ENCODE assay signal across 1 cellular context in the genomic region with DNA sequence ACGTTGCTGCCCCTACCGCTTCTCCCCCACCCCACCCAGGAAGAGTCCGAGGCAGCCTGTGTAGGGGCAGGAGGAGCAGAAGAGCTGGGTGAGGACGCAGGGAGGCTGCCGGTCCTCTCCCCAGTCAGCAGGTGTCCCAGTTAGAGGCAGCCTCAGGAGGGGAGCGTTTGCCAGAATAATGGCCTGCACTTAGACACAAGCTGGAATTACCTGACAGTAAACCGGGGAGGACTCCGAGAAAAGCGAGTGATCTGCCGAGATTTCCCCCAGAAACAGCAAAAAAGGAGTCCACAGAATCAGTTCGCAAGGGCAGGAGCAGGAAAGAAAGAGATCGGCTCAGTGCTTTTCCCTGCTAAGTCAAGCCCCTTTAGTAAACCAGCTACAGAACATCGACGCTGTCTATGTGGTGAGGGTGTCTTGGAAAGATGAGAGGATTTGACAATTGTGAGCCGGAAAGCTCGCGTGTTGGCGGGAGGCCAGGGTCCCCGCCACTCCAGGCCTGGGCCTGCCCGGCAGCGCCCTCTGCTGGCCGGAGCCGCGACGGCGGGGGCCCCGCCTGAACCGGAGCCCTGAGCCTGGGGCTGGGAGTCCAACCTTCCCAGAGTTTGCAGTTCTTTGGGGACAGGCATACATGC.
TF ChIP-seq lines count a peak whose summit lies in the region.

No MANE protein-coding gene starts in this region.

TF ChIP-seq in HepG2, 621 proteins besides CTCF, POLR2A, EP300 and RAD21 (continued from another document and continues in another):
- TF ChIP-seq, protein P1, sequence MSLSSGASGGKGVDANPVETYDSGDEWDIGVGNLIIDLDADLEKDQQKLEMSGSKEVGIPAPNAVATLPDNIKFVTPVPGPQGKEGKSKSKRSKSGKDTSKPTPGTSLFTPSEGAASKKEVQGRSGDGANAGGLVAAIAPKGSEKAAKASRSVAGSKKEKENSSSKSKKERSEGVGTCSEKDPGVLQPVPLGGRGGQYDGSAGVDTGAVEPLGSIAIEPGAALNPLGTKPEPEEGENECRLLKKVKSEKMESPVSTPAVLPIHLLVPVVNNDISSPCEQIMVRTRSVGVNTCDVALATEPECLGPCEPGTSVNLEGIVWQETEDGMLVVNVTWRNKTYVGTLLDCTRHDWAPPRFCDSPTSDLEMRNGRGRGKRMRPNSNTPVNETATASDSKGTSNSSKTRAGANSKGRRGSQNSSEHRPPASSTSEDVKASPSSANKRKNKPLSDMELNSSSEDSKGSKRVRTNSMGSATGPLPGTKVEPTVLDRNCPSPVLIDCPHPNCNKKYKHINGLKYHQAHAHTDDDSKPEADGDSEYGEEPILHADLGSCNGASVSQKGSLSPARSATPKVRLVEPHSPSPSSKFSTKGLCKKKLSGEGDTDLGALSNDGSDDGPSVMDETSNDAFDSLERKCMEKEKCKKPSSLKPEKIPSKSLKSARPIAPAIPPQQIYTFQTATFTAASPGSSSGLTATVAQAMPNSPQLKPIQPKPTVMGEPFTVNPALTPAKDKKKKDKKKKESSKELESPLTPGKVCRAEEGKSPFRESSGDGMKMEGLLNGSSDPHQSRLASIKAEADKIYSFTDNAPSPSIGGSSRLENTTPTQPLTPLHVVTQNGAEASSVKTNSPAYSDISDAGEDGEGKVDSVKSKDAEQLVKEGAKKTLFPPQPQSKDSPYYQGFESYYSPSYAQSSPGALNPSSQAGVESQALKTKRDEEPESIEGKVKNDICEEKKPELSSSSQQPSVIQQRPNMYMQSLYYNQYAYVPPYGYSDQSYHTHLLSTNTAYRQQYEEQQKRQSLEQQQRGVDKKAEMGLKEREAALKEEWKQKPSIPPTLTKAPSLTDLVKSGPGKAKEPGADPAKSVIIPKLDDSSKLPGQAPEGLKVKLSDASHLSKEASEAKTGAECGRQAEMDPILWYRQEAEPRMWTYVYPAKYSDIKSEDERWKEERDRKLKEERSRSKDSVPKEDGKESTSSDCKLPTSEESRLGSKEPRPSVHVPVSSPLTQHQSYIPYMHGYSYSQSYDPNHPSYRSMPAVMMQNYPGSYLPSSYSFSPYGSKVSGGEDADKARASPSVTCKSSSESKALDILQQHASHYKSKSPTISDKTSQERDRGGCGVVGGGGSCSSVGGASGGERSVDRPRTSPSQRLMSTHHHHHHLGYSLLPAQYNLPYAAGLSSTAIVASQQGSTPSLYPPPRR (CRISPR knock-in tag; IDR thresholded peaks at IDR 0.05; ENCODE audit: borderline replicate concordance) = no peak
- TF ChIP-seq ZBTB20 (CRISPR knock-in tag; IDR thresholded peaks at IDR 0.05; ENCODE audit: borderline replicate concordance, low read depth) = no peak; the same call in 1 of the 2 replicates
- no peak for TF ChIP-seq ZNF597 (CRISPR knock-in tag; IDR thresholded peaks at IDR 0.05)
- TF ChIP-seq SSRP1 (CRISPR knock-in tag; IDR thresholded peaks at IDR 0.05) = no peak
- TF ChIP-seq RCOR2 (CRISPR knock-in tag; IDR thresholded peaks at IDR 0.05) = peak; percentile 52; the same call in 1 of the 2 replicates
- TF ChIP-seq CENPX (CRISPR knock-in tag; IDR thresholded peaks at IDR 0.05) = no peak
- TF ChIP-seq KDM5A (IDR thresholded peaks at IDR 0.05; ENCODE audit: borderline replicate concordance, low read length) = no peak
- TF ChIP-seq XRCC5 (optimal IDR thresholded peaks at IDR 0.05; ENCODE audit: low read length) = peak; percentile 90
- TF ChIP-seq NR3C1 (CRISPR knock-in tag; IDR thresholded peaks at IDR 0.05) = no peak
- 0 out of 2 replicates have a peak, but pooled peaks have one; percentile 57 for TF ChIP-seq ZNF547 (CRISPR knock-in tag; IDR thresholded peaks at IDR 0.05)
- no peak for TF ChIP-seq ZFP82 (CRISPR knock-in tag; IDR thresholded peaks at IDR 0.05; ENCODE audit: borderline replicate concordance)
- TF ChIP-seq MAFK (conservative IDR thresholded peaks at IDR 0.05 in 1 of 2, IDR thresholded peaks at IDR 0.05 in 1 of 2; ENCODE audit: low read length in 2 of 2) = no peak
- TF ChIP-seq ZNF142 (CRISPR knock-in tag; IDR thresholded peaks at IDR 0.05) = no peak
- TF ChIP-seq, protein P2, sequence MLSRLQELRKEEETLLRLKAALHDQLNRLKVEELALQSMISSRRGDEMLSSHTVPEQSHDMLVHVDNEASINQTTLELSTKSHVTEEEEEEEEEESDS (CRISPR knock-in tag; IDR thresholded peaks at IDR 0.05; ENCODE audit: borderline replicate concordance) = no peak
- TF ChIP-seq ZNF225 (CRISPR knock-in tag; IDR thresholded peaks at IDR 0.05) = no peak
- TF ChIP-seq, protein P3, sequence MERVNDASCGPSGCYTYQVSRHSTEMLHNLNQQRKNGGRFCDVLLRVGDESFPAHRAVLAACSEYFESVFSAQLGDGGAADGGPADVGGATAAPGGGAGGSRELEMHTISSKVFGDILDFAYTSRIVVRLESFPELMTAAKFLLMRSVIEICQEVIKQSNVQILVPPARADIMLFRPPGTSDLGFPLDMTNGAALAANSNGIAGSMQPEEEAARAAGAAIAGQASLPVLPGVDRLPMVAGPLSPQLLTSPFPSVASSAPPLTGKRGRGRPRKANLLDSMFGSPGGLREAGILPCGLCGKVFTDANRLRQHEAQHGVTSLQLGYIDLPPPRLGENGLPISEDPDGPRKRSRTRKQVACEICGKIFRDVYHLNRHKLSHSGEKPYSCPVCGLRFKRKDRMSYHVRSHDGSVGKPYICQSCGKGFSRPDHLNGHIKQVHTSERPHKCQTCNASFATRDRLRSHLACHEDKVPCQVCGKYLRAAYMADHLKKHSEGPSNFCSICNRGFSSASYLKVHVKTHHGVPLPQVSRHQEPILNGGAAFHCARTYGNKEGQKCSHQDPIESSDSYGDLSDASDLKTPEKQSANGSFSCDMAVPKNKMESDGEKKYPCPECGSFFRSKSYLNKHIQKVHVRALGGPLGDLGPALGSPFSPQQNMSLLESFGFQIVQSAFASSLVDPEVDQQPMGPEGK (CRISPR knock-in tag; IDR thresholded peaks at IDR 0.05) = peak; percentile 87
- no peak; the same call in 1 of the 2 replicates for TF ChIP-seq SP4 (CRISPR knock-in tag; IDR thresholded peaks at IDR 0.05)
- TF ChIP-seq CBX1 (IDR thresholded peaks at IDR 0.05; ENCODE audit: low read depth) = peak; percentile 16
- 0 out of 2 replicates have a peak, but pooled peaks have one; percentile 54 for TF ChIP-seq ATF7-NPFF (CRISPR knock-in tag; IDR thresholded peaks at IDR 0.05; ENCODE audit: low read depth)
- no peak for TF ChIP-seq ZNF616 (CRISPR knock-in tag; IDR thresholded peaks at IDR 0.05; ENCODE audit: low read depth)
- TF ChIP-seq, protein P4, sequence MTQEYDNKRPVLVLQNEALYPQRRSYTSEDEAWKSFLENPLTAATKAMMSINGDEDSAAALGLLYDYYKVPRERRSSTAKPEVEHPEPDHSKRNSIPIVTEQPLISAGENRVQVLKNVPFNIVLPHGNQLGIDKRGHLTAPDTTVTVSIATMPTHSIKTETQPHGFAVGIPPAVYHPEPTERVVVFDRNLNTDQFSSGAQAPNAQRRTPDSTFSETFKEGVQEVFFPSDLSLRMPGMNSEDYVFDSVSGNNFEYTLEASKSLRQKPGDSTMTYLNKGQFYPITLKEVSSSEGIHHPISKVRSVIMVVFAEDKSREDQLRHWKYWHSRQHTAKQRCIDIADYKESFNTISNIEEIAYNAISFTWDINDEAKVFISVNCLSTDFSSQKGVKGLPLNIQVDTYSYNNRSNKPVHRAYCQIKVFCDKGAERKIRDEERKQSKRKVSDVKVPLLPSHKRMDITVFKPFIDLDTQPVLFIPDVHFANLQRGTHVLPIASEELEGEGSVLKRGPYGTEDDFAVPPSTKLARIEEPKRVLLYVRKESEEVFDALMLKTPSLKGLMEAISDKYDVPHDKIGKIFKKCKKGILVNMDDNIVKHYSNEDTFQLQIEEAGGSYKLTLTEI (CRISPR knock-in tag; conservative IDR thresholded peaks at IDR 0.05) = no peak
- TF ChIP-seq, protein P5, sequence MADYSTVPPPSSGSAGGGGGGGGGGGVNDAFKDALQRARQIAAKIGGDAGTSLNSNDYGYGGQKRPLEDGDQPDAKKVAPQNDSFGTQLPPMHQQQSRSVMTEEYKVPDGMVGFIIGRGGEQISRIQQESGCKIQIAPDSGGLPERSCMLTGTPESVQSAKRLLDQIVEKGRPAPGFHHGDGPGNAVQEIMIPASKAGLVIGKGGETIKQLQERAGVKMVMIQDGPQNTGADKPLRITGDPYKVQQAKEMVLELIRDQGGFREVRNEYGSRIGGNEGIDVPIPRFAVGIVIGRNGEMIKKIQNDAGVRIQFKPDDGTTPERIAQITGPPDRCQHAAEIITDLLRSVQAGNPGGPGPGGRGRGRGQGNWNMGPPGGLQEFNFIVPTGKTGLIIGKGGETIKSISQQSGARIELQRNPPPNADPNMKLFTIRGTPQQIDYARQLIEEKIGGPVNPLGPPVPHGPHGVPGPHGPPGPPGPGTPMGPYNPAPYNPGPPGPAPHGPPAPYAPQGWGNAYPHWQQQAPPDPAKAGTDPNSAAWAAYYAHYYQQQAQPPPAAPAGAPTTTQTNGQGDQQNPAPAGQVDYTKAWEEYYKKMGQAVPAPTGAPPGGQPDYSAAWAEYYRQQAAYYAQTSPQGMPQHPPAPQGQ (CRISPR knock-in tag; IDR thresholded peaks at IDR 0.05; ENCODE audit: borderline replicate concordance) = no peak
- TF ChIP-seq ZNF792 (CRISPR knock-in tag; IDR thresholded peaks at IDR 0.05) = no peak
- TF ChIP-seq, protein P6, sequence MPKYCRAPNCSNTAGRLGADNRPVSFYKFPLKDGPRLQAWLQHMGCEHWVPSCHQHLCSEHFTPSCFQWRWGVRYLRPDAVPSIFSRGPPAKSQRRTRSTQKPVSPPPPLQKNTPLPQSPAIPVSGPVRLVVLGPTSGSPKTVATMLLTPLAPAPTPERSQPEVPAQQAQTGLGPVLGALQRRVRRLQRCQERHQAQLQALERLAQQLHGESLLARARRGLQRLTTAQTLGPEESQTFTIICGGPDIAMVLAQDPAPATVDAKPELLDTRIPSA (CRISPR knock-in tag; IDR thresholded peaks at IDR 0.05; ENCODE audit: borderline replicate concordance) = no peak
- no peak for TF ChIP-seq MAF1 (CRISPR knock-in tag; IDR thresholded peaks at IDR 0.05; ENCODE audit: borderline replicate concordance)
- no peak for TF ChIP-seq ETV5 (CRISPR knock-in tag; IDR thresholded peaks at IDR 0.05; ENCODE audit: borderline replicate concordance)
- TF ChIP-seq SCMH1 (CRISPR knock-in tag; IDR thresholded peaks at IDR 0.05; ENCODE audit: borderline replicate concordance) = no peak
- TF ChIP-seq, protein P7, sequence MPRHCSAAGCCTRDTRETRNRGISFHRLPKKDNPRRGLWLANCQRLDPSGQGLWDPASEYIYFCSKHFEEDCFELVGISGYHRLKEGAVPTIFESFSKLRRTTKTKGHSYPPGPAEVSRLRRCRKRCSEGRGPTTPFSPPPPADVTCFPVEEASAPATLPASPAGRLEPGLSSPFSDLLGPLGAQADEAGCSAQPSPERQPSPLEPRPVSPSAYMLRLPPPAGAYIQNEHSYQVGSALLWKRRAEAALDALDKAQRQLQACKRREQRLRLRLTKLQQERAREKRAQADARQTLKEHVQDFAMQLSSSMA (CRISPR knock-in tag; IDR thresholded peaks at IDR 0.05) = no peak
- no peak for TF ChIP-seq EED (CRISPR knock-in tag; IDR thresholded peaks at IDR 0.05)
